28 cellular contexts compared by ENCODE assay signal in the genomic region with DNA sequence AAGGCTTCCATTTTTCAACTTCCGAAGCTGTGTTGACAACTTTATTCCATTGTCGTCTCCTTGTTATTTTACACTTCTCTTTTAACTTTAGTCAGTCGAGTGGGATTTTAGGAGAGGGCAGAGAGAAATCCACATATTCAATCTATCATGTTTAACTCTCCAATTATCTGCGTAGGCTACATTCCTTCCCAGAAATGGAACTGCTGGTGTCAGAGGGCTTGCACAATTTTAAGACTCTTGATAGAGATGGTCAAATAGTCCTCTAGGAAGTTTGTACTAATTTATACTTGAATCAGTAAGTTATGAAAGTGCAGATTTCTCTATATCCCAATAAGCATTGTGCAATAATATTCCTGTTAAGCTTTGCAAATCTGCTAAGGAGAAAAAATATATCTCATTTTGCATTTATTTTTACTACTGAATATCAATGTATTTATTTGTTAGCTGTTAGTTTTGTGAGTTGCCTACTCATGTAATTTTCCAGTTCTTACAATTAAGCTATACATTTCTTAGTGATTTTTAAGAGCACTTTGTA.
"Had no signal": no experiment of that assay in that cellular context is flagged by ENCODE, and none has a peak within 500 bp of the region (broad histone marks: within the 10 kb centered on the region; RNA-seq: fewer than 3 reads in every experiment).

No MANE protein-coding gene starts in this region.

- H3K9me3 ChIP-seq: body of pancreas had no signal

- FAIRE-seq: colon had no signal

- H3K27ac ChIP-seq: adrenal gland, body of pancreas, esophagus muscularis mucosa, gastroesophageal sphincter, heart right ventricle had no signal

- ATAC-seq: activated CD8-positive, alpha-beta T cell treated with anti-CD3 and anti-CD28 coated beads for 36 hours; activated T-cell treated with anti-CD3 and anti-CD28 coated beads, Interleukin-2, amount 50 U/mL, for 4 hours; activated T-helper 17 cell treated with anti-CD3 and anti-CD28 coated beads, Interleukin-2, amount 50 U/mL, for 72 hours; body of pancreas; effector memory CD8-positive, alpha-beta T cell; gastroesophageal sphincter; heart right ventricle had no signal

- DNase-seq: activated CD4-positive, alpha-beta T cell treated with anti-CD3 and anti-CD28 coated beads for 1 hour; activated CD4-positive, alpha-beta T cell treated with anti-CD3 and anti-CD28 coated beads for 48 hours; activated CD4-positive, alpha-beta T cell treated with anti-CD3 and anti-CD28 coated beads, Interleukin-2, amount 50 U/mL, for 1 hour; activated CD4-positive, alpha-beta T cell treated with anti-CD3 and anti-CD28 coated beads, Interleukin-2, amount 50 U/mL, for 48 hours; activated CD8-positive, alpha-beta memory T cell treated with anti-CD3 and anti-CD28 coated beads for 24 hours; activated CD8-positive, alpha-beta T cell treated with anti-CD3 and anti-CD28 coated beads for 36 hours; activated effector memory CD4-positive, alpha-beta T cell treated with Interleukin-2 at 50 U/mL for 16 hours; activated gamma-delta T cell treated with Interleukin-2 at 50 U/mL for 16 hours; activated naive CD4-positive, alpha-beta T cell treated with anti-CD3 and anti-CD28 coated beads, Interleukin-2, amount 50 U/mL, for 16 hours; activated naive CD4-positive, alpha-beta T cell treated with Interleukin-2 at 50 U/mL for 16 hours; activated T-cell treated with anti-CD3 and anti-CD28 coated beads, Interleukin-2, amount 50 U/mL, for 4 hours; adrenal gland; amygdala; aorta; body of pancreas; caudate nucleus; cortex of kidney; dermis blood vessel endothelial cell; effector CD4-positive, alpha-beta T cell; effector memory CD8-positive, alpha-beta T cell; erythroblast; foreskin melanocyte; heart right ventricle; T-helper 2 cell had no signal

- H3K4me1 ChIP-seq: adrenal gland, body of pancreas, esophagus muscularis mucosa, gastroesophageal sphincter, heart right ventricle had no signal

- H3K4me3 ChIP-seq: adrenal gland, body of pancreas, esophagus muscularis mucosa, gastroesophageal sphincter, heart right ventricle had no signal

- H3K36me3 ChIP-seq: adrenal gland, esophagus muscularis mucosa, gastroesophageal sphincter, heart right ventricle had no signal

- H3K27me3 ChIP-seq: adrenal gland, body of pancreas, esophagus muscularis mucosa, gastroesophageal sphincter, heart right ventricle had no signal
